16 cellular contexts compared by ENCODE assay signal in the genomic region with DNA sequence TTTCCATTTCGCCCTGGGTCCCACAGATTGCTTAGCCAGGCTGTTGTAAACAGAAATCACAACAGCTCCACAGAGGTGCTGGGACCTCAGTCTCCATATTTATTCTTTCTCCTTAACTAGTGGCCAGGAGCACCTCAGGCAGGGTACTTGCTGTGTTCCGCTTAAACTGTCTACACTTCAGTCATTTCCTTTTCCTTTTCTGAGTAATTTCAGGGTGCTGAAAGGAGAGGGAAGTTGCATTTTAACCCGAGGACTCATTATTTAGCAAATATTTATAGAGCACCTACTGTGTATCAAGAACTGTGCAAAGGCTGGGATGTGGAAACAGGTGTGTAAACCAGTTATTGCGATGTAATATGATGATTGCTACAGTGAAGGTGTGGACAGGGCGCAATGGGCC.
"Had no signal": no experiment of that assay in that cellular context is flagged by ENCODE, and none has a peak within 500 bp of the region (broad histone marks: within the 10 kb centered on the region; RNA-seq: fewer than 3 reads in every experiment).

No MANE protein-coding gene starts in this region.

- H3K4me3 ChIP-seq: mucosa of descending colon, ovary, testis had no signal

- H3K4me3 Mint-ChIP-seq: activated CD4-positive, alpha-beta T cell treated with anti-CD3 and anti-CD28 coated beads for 36 hours; activated CD8-positive, alpha-beta T cell treated with anti-CD3 and anti-CD28 coated beads, Interleukin-2, amount 10 ng/mL, durations not matched to agents 7 days and 5 days; activated naive CD4-positive, alpha-beta T cell treated with anti-CD3 and anti-CD28 coated beads, Interleukin-2, amount 50 U/mL, for 24 hours; stimulated activated naive CD8-positive, alpha-beta T cell treated with anti-CD3 and anti-CD28 coated beads, Interleukin-15, amount 100 ng/mL, for 72 hours had no signal

- DNase-seq: activated CD4-positive, alpha-beta T cell treated with anti-CD3 and anti-CD28 coated beads for 36 hours; activated CD8-positive, alpha-beta T cell treated with anti-CD3 and anti-CD28 coated beads, Interleukin-2, amount 10 ng/mL, durations not matched to agents 7 days and 5 days; activated effector memory CD4-positive, alpha-beta T cell treated with Interleukin-2 at 50 U/mL for 16 hours; central memory CD4-positive, alpha-beta T cell; glutamatergic neuron; left colon; mammary epithelial cell; mucosa of descending colon; ovary; stimulated activated CD4-positive, alpha-beta T cell treated with anti-CD3 and anti-CD28 coated beads, Interleukin-2, amount 100 ng/mL, for 48 hours; stimulated activated CD8-positive, alpha-beta memory T cell treated with anti-CD3 and anti-CD28 coated beads, Interleukin-4, amount 100 ng/mL, for 48 hours; stimulated activated naive CD8-positive, alpha-beta T cell treated with anti-CD3 and anti-CD28 coated beads, Interleukin-15, amount 100 ng/mL, for 72 hours; testis had no signal

- H3K27ac Mint-ChIP-seq: activated CD4-positive, alpha-beta T cell treated with anti-CD3 and anti-CD28 coated beads for 36 hours; activated CD8-positive, alpha-beta T cell treated with anti-CD3 and anti-CD28 coated beads, Interleukin-2, amount 10 ng/mL, durations not matched to agents 7 days and 5 days; activated naive CD4-positive, alpha-beta T cell treated with anti-CD3 and anti-CD28 coated beads, Interleukin-2, amount 50 U/mL, for 24 hours had no signal

- H3K27me3 Mint-ChIP-seq: activated CD4-positive, alpha-beta T cell treated with anti-CD3 and anti-CD28 coated beads for 36 hours; activated naive CD4-positive, alpha-beta T cell treated with anti-CD3 and anti-CD28 coated beads, Interleukin-2, amount 50 U/mL, for 24 hours; stimulated activated naive CD8-positive, alpha-beta T cell treated with anti-CD3 and anti-CD28 coated beads, Interleukin-15, amount 100 ng/mL, for 72 hours had no signal

- H3K9me3 ChIP-seq: mucosa of descending colon, ovary, testis had no signal

- H3K27me3 ChIP-seq: ovary, testis had no signal

- H3K4me1 ChIP-seq: testis had no signal

- H3K27ac ChIP-seq: ovary, testis had no signal

- H3K36me3 ChIP-seq: ovary had no signal

- H3K9me3 Mint-ChIP-seq: activated naive CD4-positive, alpha-beta T cell treated with anti-CD3 and anti-CD28 coated beads, Interleukin-2, amount 50 U/mL, for 24 hours; stimulated activated naive CD8-positive, alpha-beta T cell treated with anti-CD3 and anti-CD28 coated beads, Interleukin-15, amount 100 ng/mL, for 72 hours had no signal

- ATAC-seq: activated CD4-positive, alpha-beta T cell treated with anti-CD3 and anti-CD28 coated beads for 36 hours; esophagus mucosa; left colon; mucosa of descending colon; SK-N-SH treated with all-trans-retinoic acid at 6 μM for 48 hours; stimulated activated naive CD8-positive, alpha-beta T cell treated with anti-CD3 and anti-CD28 coated beads, Interleukin-15, amount 100 ng/mL, for 72 hours had no signal
